26 cellular contexts compared by ENCODE assay signal in genomic region chr7:94176694-94177200, GRCh38.
A peak's percentile ranks its signal among the peaks of the same experiment; 100 is the strongest.
DNase-seq lines count a peak whose midpoint lies in the region; TF ChIP-seq lines count a peak whose summit lies in the region.
"Had no signal": no experiment of that assay in that cellular context is flagged by ENCODE, and none has a peak within 500 bp of the region (broad histone marks: within the 10 kb centered on the region; RNA-seq: fewer than 3 reads in every experiment).

No MANE protein-coding gene starts in this region.

- H3K27ac Mint-ChIP-seq in osteocyte (ENCODE audit: unreplicated experiment) (peak overlapping the region; percentile 1), endodermal cell (no peak overlapping the region)
- H3K27ac Mint-ChIP-seq: CD4-positive, alpha-beta memory T cell; HFFc6; IgD-negative memory B cell had no signal

- no peak overlapping the region for H3K4me3 Mint-ChIP-seq in osteocyte (ENCODE audit: unreplicated experiment)
- H3K4me3 Mint-ChIP-seq in endodermal cell, result no peak overlapping the region
- H3K4me3 Mint-ChIP-seq: CD4-positive, alpha-beta memory T cell; HFFc6 had no signal

- H3K36me3 Mint-ChIP-seq in osteocyte (ENCODE audit: unreplicated experiment) (peaks cover 4% of the 10 kb centered on the region), endodermal cell (ENCODE audit: low read depth) (no peaks in the 10 kb centered on the region)
- H3K36me3 Mint-ChIP-seq: CD4-positive, alpha-beta memory T cell; IgD-negative memory B cell had no signal

- no peak overlapping the region for H3K9ac ChIP-seq in endodermal cell (ENCODE audit: extremely low read depth, low read length, poor library complexity, severe bottlenecking)
- H3K9ac ChIP-seq: KMS-11, SK-N-SH had no signal

- intact Hi-C loops in A673 (cut with micrococcal nuclease; ENCODE audit: unreplicated experiment), result no loop called here

- H3K27me3 Mint-ChIP-seq in osteocyte (ENCODE audit: unreplicated experiment) (no peaks in the 10 kb centered on the region), endodermal cell (ENCODE audit: insufficient read depth) (peaks cover 8% of the 10 kb centered on the region)
- H3K27me3 Mint-ChIP-seq: IgD-negative memory B cell had no signal

- BruUV-seq in A673 (replicated peaks; lab: Mats Ljungman, UMichigan), result no TSS peak

- POLR2A ChIA-PET in A673 (lab: Charles Lee; ENCODE audit: low non-redundant PET), result no interaction called here

- H3K27me3 ChIP-seq in A673 (replicated peaks; ENCODE audit: insufficient read depth, low read depth, low read length, poor library complexity) (no peaks in the 10 kb centered on the region), endodermal cell (ENCODE audit: control insufficient read depth, insufficient read depth, low read length, poor library complexity, severe bottlenecking) (peaks cover 19% of the 10 kb centered on the region)

- DNase-seq in A673 (ENCODE audit: low spot score), result no peak
- DNase-seq in OCI-M1 (lab: John Stamatoyannopoulos, UW), result peak; percentile 49
- peak; percentile 68 to 88 for DNase-seq in dermis microvascular lymphatic vessel endothelial cell (ENCODE audit: low read depth in 2 of 2)
- no peak for DNase-seq in osteocyte (ENCODE audit: extremely low spot score, unreplicated experiment)
- DNase-seq in amniotic stem cell (lab: John Stamatoyannopoulos, UW), result no peak
- no peak for DNase-seq in superior temporal gyrus (ENCODE audit: extremely low spot score)
- DNase-seq in NCI-H128 (lab: John Stamatoyannopoulos, UW; ENCODE audit: unreplicated experiment), result no peak
- no peak for DNase-seq in endodermal cell
- DNase-seq: 8988T; AML-193; C1 segment of cervical spinal cord; CD4-positive, alpha-beta memory T cell; COR-L47; GOT3; HFFc6; MM.1S; NCI-H1048; NCI-H1417 treated with DMSO at 0.1 percent for 48 hours; NCI-H1694 treated with DMSO at 0.1 percent for 48 hours; NCI-H2081; NCI-H2227 treated with DMSO at 0.1 percent for 48 hours; NCI-H526 treated with DMSO at 0.1 percent for 48 hours; SK-N-SH had no signal

- H3K4me1 ChIP-seq in A673 (ENCODE audit: insufficient read depth, low read length, poor library complexity, severe bottlenecking) (peaks cover 29% of the 10 kb centered on the region), endodermal cell (ENCODE audit: control insufficient read depth, insufficient read depth, low read length) (no peaks in the 10 kb centered on the region)
- H3K4me1 ChIP-seq: HAP-1 had no signal

- H3K9me3 Mint-ChIP-seq in osteocyte (ENCODE audit: unreplicated experiment) (peaks cover 12% of the 10 kb centered on the region), endodermal cell (no peaks in the 10 kb centered on the region)
- H3K9me3 Mint-ChIP-seq: HFFc6, IgD-negative memory B cell had no signal

- TF ChIP-seq CTCF in A673 (conservative IDR thresholded peaks at IDR 0.05; ENCODE audit: low read depth, low read length) (no peak), osteocyte (IDR thresholded peaks at IDR 0.05) (no peak), endodermal cell (conservative IDR thresholded peaks at IDR 0.05) (no peak)

- H3K27ac ChIP-seq in A673 (ENCODE audit: low read depth, low read length, poor library complexity, severe bottlenecking) (peak overlapping the region; percentile 3), endodermal cell (ENCODE audit: low read depth, low read length) (no peak overlapping the region)
- H3K27ac ChIP-seq: KMS-11 had no signal

- WGBS in endodermal cell (ENCODE audit: insufficient coverage in 1 of 2, insufficient read length in 1 of 2), 2 experiments, result 89 to 100% methylated on average over 3 to 4 of the region's 4 CpGs

- CTCF ChIA-PET in A673 (lab: Charles Lee), result no interaction called here

- H3K4me1 Mint-ChIP-seq in osteocyte (ENCODE audit: unreplicated experiment) (peaks cover 25% of the 10 kb centered on the region), endodermal cell (peaks cover 9% of the 10 kb centered on the region)
- H3K4me1 Mint-ChIP-seq: CD4-positive, alpha-beta memory T cell had no signal

- H3K36me3 ChIP-seq in A673 (ENCODE audit: insufficient read depth, low read length, poor library complexity, severe bottlenecking) (no peaks in the 10 kb centered on the region), endodermal cell (ENCODE audit: control insufficient read depth, insufficient read depth, low read length) (no peaks in the 10 kb centered on the region)
- H3K36me3 ChIP-seq: HAP-1 had no signal

- no peak overlapping the region for H3K4me3 ChIP-seq in A673 (ENCODE audit: low read depth, low read length, poor library complexity, severe bottlenecking)
- H3K4me3 ChIP-seq in endodermal cell (ENCODE audit: low read length), result no peak overlapping the region
- H3K4me3 ChIP-seq: HAP-1 had no signal

- H3K9me3 ChIP-seq in A673 (ENCODE audit: low read depth, low read length, poor library complexity, severe bottlenecking), result no peaks in the 10 kb centered on the region
- no peaks in the 10 kb centered on the region for H3K9me3 ChIP-seq in endodermal cell (ENCODE audit: control insufficient read depth, low read length)
- H3K9me3 ChIP-seq: HAP-1, SK-N-SH had no signal

Comparison
In these comparisons a context has a peak if more than half of its experiments do, and no peak if none do; other contexts are left out.
1. DNase-seq: peak in OCI-M1 (single experiment) and dermis microvascular lymphatic vessel endothelial cell (2 of 2); none in A673 (single experiment), osteocyte (single experiment), amniotic stem cell (single experiment), superior temporal gyrus (single experiment), NCI-H128 (single experiment) and endodermal cell (single experiment).